In the genomic region with DNA sequence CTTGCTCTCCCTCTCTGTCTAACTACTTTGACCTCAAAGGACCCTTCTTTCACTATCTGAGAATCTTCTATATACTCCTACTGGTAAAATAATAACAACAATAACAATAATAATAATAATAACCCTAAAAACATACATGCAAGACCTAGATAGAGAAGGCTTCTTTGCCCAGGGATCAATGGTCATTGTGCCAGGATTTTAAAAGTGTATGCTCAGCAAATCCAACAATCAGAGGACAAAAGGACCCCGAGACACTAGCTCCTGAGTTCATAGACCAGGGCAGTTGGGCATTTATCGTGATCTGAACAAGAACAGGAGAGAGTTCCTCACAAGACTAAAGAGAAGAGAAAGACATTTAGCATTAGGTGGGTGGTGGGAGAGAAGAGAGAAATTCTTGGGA, we compare ENCODE assay signal across 17 cellular contexts.
DNase-seq lines count a peak whose midpoint lies in the region; ATAC-seq and TF ChIP-seq lines count a peak whose summit lies in the region.
"Had no signal": no experiment of that assay in that cellular context is flagged by ENCODE, and none has a peak within 500 bp of the region (broad histone marks: within the 10 kb centered on the region; RNA-seq: fewer than 3 reads in every experiment).

No MANE protein-coding gene starts in this region.

- TF ChIP-seq CTCF in DND-41 (IDR thresholded peaks at IDR 0.05; ENCODE audit: borderline replicate concordance, extremely low read depth, low read length, poor library complexity, severe bottlenecking) (no peak), GM13976 (IDR thresholded peaks at IDR 0.05; ENCODE audit: borderline replicate concordance, control extremely low read depth, extremely low read depth, insufficient read depth, missing control alignments) (no peak)

- POLR2A ChIA-PET in T-cell (lab: Charles Lee): interaction anchor here (0.7 kb wide), 2 partner anchors 12 to 249 kb away, joined by 5 to 6 read pairs; no protein-coding TSS in a partner anchor

- H3K27ac Mint-ChIP-seq in activated naive CD4-positive, alpha-beta T cell treated with anti-CD3 and anti-CD28 coated beads, Interleukin-2, amount 10 ng/mL, durations not matched to agents 7 days and 5 days: peak overlapping the region; percentile 84
- H3K27ac Mint-ChIP-seq in T-cell: peak overlapping the region; percentile 23 to 72
- H3K27ac Mint-ChIP-seq in central memory CD8-positive, alpha-beta T cell (ENCODE audit: low read depth): peak overlapping the region; percentile 76
- H3K27ac Mint-ChIP-seq: HFFc6 had no signal

- no peak overlapping the region for H3K4me3 Mint-ChIP-seq in activated naive CD4-positive, alpha-beta T cell treated with anti-CD3 and anti-CD28 coated beads, Interleukin-2, amount 10 ng/mL, durations not matched to agents 7 days and 5 days
- H3K4me3 Mint-ChIP-seq in T-cell: peak overlapping the region in 1 of 3 donors; percentile 48
- H3K4me3 Mint-ChIP-seq in central memory CD8-positive, alpha-beta T cell: no peak overlapping the region
- H3K4me3 Mint-ChIP-seq: HFFc6 had no signal

- H3K27me3 Mint-ChIP-seq in activated naive CD4-positive, alpha-beta T cell treated with anti-CD3 and anti-CD28 coated beads, Interleukin-2, amount 10 ng/mL, durations not matched to agents 7 days and 5 days: no peaks in the 10 kb centered on the region
- no peaks in the 10 kb centered on the region for H3K27me3 Mint-ChIP-seq in T-cell
- no peaks in the 10 kb centered on the region for H3K27me3 Mint-ChIP-seq in central memory CD8-positive, alpha-beta T cell
- H3K27me3 Mint-ChIP-seq: CD8-positive, alpha-beta memory T cell had no signal

- H4K20me1 ChIP-seq in DND-41 (ENCODE audit: insufficient read depth, low read length): no peaks in the 10 kb centered on the region

- no peaks in the 10 kb centered on the region for H3K36me3 Mint-ChIP-seq in activated naive CD4-positive, alpha-beta T cell treated with anti-CD3 and anti-CD28 coated beads, Interleukin-2, amount 10 ng/mL, durations not matched to agents 7 days and 5 days
- H3K36me3 Mint-ChIP-seq in T-cell: no peaks in the 10 kb centered on the region
- no peaks in the 10 kb centered on the region for H3K36me3 Mint-ChIP-seq in central memory CD8-positive, alpha-beta T cell (ENCODE audit: insufficient read depth)
- H3K36me3 Mint-ChIP-seq: CD8-positive, alpha-beta memory T cell had no signal

- H3K4me1 Mint-ChIP-seq in activated naive CD4-positive, alpha-beta T cell treated with anti-CD3 and anti-CD28 coated beads, Interleukin-2, amount 10 ng/mL, durations not matched to agents 7 days and 5 days: peaks cover 3% of the 10 kb centered on the region
- peaks cover 9 to 25% (median 16%) of the 10 kb centered on the region in 3 donors for H3K4me1 Mint-ChIP-seq in T-cell
- peaks cover 9% of the 10 kb centered on the region for H3K4me1 Mint-ChIP-seq in central memory CD8-positive, alpha-beta T cell

- H3K4me3 ChIP-seq in DND-41 (ENCODE audit: low read depth in 1 of 2, low read length in 2 of 2): no peak overlapping the region
- H3K4me3 ChIP-seq: MG63 had no signal

- no peaks in the 10 kb centered on the region for H3K36me3 ChIP-seq in DND-41 (ENCODE audit: insufficient read depth, low read length)
- H3K36me3 ChIP-seq: MG63 had no signal

- CTCF ChIA-PET in activated naive CD4-positive, alpha-beta T cell treated with anti-CD3 and anti-CD28 coated beads, Interleukin-2, amount 10 ng/mL, durations not matched to agents 7 days and 5 days (lab: Charles Lee): no interaction called here
- CTCF ChIA-PET in T-cell (lab: Charles Lee): no interaction called here

- no peak for DNase-seq in activated naive CD4-positive, alpha-beta T cell treated with anti-CD3 and anti-CD28 coated beads, Interleukin-2, amount 10 ng/mL, durations not matched to agents 7 days and 5 days
- no peak for DNase-seq in activated naive CD4-positive, alpha-beta T cell treated with anti-CD3 and anti-CD28 coated beads, Interleukin-2, amount 50 U/mL, for 16 hours
- DNase-seq in DND-41 (no peak), T-cell (no peak), SW 1271 (lab: John Stamatoyannopoulos, UW) (no peak), GM13976 (ENCODE audit: low spot score) (no peak)
- DNase-seq in central memory CD8-positive, alpha-beta T cell (ENCODE audit: low spot score in 2 of 2): no peak
- DNase-seq: ACHN, HFFc6, MG63, NCI-H1092 treated with DMSO at 0.1 percent for 48 hours, NCI-H1694, NCI-H446 treated with DMSO at 0.1 percent for 48 hours, NCI-H774 had no signal

- no peaks in the 10 kb centered on the region for H3K79me2 ChIP-seq in DND-41 (ENCODE audit: insufficient read depth, low read length)

- peak overlapping the region; percentile 72 for H3K27ac ChIP-seq in DND-41 (ENCODE audit: low read length)

- no peaks in the 10 kb centered on the region for H3K27me3 ChIP-seq in DND-41 (ENCODE audit: insufficient read depth, low read length, poor library complexity)
- H3K27me3 ChIP-seq: MG63 had no signal

- ATAC-seq in DND-41 (ENCODE audit: insufficient read depth, low read depth) (no peak), T-cell (replicated peaks in 1 of 4) (no peak)
- ATAC-seq in central memory CD8-positive, alpha-beta T cell (replicated peaks; ENCODE audit: extremely low read depth, poor library complexity, severe bottlenecking): no peak
- ATAC-seq: Panc1, Right ventricle myocardium inferior had no signal

- peaks cover 5% of the 10 kb centered on the region for H3K9me3 ChIP-seq in DND-41 (ENCODE audit: insufficient read depth, low read length, severe bottlenecking)
- H3K9me3 ChIP-seq: MG63 had no signal

- H3K9me3 Mint-ChIP-seq in activated naive CD4-positive, alpha-beta T cell treated with anti-CD3 and anti-CD28 coated beads, Interleukin-2, amount 10 ng/mL, durations not matched to agents 7 days and 5 days: no peaks in the 10 kb centered on the region
- no peaks in the 10 kb centered on the region for H3K9me3 Mint-ChIP-seq in T-cell
- no peaks in the 10 kb centered on the region for H3K9me3 Mint-ChIP-seq in central memory CD8-positive, alpha-beta T cell
- H3K9me3 Mint-ChIP-seq: CD8-positive, alpha-beta memory T cell had no signal

- in situ Hi-C loops in GM13976 (cut with MboI; ENCODE audit: low sequenced_read_pairs, unreplicated experiment): no loop called here

- no peak overlapping the region for H3K4me2 ChIP-seq in DND-41 (ENCODE audit: insufficient read depth, low read length)

- no peak overlapping the region for H2AFZ ChIP-seq in DND-41 (ENCODE audit: low read depth, low read length)

- peaks cover 24% of the 10 kb centered on the region for H3K4me1 ChIP-seq in DND-41 (ENCODE audit: insufficient read depth, low read length)

- no peak overlapping the region for H3K9ac ChIP-seq in DND-41 (ENCODE audit: low read depth, low read length)
